ENCODE assay signal across 15 cellular contexts in genomic region chr3:47344971-47345370, GRCh38.
"Had no signal": no experiment of that assay in that cellular context is flagged by ENCODE, and none has a peak within 500 bp of the region (broad histone marks: within the 10 kb centered on the region; RNA-seq: fewer than 3 reads in every experiment).

No MANE protein-coding gene starts in this region.

- DNase-seq: activated T-cell treated with anti-CD3 and anti-CD28 coated beads, Interleukin-2, amount 50 U/mL, for 1 hour; anterior cingulate cortex; endodermal cell; heart left ventricle; left ventricle myocardium superior; ovary; spleen; stimulated activated CD4-positive, alpha-beta T cell treated with anti-CD3 and anti-CD28 coated beads, Interleukin-4, amount 100 ng/mL, for 24 hours; tibial artery had no signal

- ATAC-seq: heart left ventricle, left ventricle myocardium superior had no signal

- H3K27ac ChIP-seq: epithelial cell of prostate, heart left ventricle, neutrophil, ovary, prostate gland, spleen, tibial artery had no signal

- H3K27ac Mint-ChIP-seq: nephron; stimulated activated naive CD8-positive, alpha-beta T cell treated with anti-CD3 and anti-CD28 coated beads, Interleukin-15, Interleukin-2, amounts not matched to agents 100 ng/mL and 50 ng/mL, for 24 hours had no signal

- H3K4me3 Mint-ChIP-seq: brain; endodermal cell; nephron; stimulated activated naive CD8-positive, alpha-beta T cell treated with anti-CD3 and anti-CD28 coated beads, Interleukin-15, Interleukin-2, amounts not matched to agents 100 ng/mL and 50 ng/mL, for 24 hours had no signal

- H3K9me3 ChIP-seq: heart left ventricle, neutrophil, ovary, prostate gland, spleen, tibial artery had no signal

- H3K4me1 ChIP-seq: prostate gland, tibial artery had no signal

- H3K27me3 ChIP-seq: heart left ventricle, neutrophil, ovary, spleen, tibial artery had no signal

- H3K9me3 Mint-ChIP-seq: brain; endodermal cell; nephron; stimulated activated naive CD8-positive, alpha-beta T cell treated with anti-CD3 and anti-CD28 coated beads, Interleukin-15, Interleukin-2, amounts not matched to agents 100 ng/mL and 50 ng/mL, for 24 hours had no signal

- H3K4me3 ChIP-seq: heart left ventricle, ovary, prostate gland, spleen, tibial artery had no signal

- H3K4me1 Mint-ChIP-seq: brain had no signal

- H3K36me3 ChIP-seq: ovary, prostate gland had no signal

- H3K27me3 Mint-ChIP-seq: brain; stimulated activated naive CD8-positive, alpha-beta T cell treated with anti-CD3 and anti-CD28 coated beads, Interleukin-15, Interleukin-2, amounts not matched to agents 100 ng/mL and 50 ng/mL, for 24 hours had no signal
